ENCODE assay signal across 11 cellular contexts in the genomic region with DNA sequence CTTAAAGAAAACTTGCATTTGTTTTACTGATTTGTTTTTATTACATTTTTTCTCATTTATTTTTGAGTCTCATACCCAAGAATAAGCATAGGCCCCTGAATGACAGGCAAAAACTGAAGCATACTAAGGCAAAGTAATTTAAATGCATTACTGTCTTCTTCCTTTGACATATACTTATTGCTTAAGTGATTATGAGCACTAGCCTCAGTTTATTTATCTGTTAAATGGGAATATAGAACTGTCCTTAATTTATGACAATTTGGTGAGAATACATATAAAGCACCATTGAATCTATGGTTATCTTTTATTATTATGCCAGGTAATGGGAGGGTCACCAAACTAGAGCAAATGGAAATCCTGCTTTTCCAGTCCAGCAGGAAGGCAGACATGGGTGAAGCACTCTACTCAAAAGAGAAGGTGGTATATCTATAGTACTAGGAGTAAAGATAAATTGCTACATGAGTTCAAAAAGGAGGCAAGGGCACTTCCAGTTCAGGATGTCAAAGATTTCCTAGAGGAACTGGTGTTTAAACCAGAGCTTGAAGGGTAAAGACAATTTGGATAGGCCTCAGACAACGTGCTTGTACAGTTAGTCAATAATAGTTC.
"Had no signal": no experiment of that assay in that cellular context is flagged by ENCODE, and none has a peak within 500 bp of the region (broad histone marks: within the 10 kb centered on the region; RNA-seq: fewer than 3 reads in every experiment).

No MANE protein-coding gene starts in this region.

- H3K9me3 ChIP-seq: right atrium auricular region had no signal

- H3K36me3 Mint-ChIP-seq: activated CD8-positive, alpha-beta memory T cell treated with anti-CD3 and anti-CD28 coated beads, Interleukin-2, amount 10 ng/mL, durations not matched to agents 7 days and 5 days had no signal

- H3K27ac ChIP-seq: parathyroid adenoma, right atrium auricular region had no signal

- H3K4me1 ChIP-seq: right atrium auricular region had no signal

- DNase-seq: activated CD8-positive, alpha-beta memory T cell treated with anti-CD3 and anti-CD28 coated beads, Interleukin-2, amount 10 ng/mL, durations not matched to agents 7 days and 5 days; activated effector memory CD4-positive, alpha-beta T cell treated with anti-CD3 and anti-CD28 coated beads, Interleukin-2, amount 50 U/mL, for 16 hours; activated T-cell treated with anti-CD3 and anti-CD28 coated beads, Interleukin-2, amount 50 U/mL, for 4 hours; foreskin melanocyte; head of caudate nucleus; small intestine; T-helper 17 cell had no signal

- ATAC-seq: activated CD4-positive, CD25-positive, alpha-beta regulatory T cell treated with anti-CD3 and anti-CD28 coated beads, Interleukin-2, amount 50 U/mL, for 24 hours; activated CD8-positive, alpha-beta memory T cell treated with anti-CD3 and anti-CD28 coated beads, Interleukin-2, amount 10 ng/mL, durations not matched to agents 7 days and 5 days; activated T-cell treated with anti-CD3 and anti-CD28 coated beads, Interleukin-2, amount 50 U/mL, for 4 hours; left lobe of liver; T-helper 17 cell had no signal

- H3K27me3 ChIP-seq: right atrium auricular region had no signal

- H3K9me3 Mint-ChIP-seq: activated T-cell treated with anti-CD3 and anti-CD28 coated beads, Interleukin-2, amount 50 U/mL, for 4 hours had no signal

- H3K36me3 ChIP-seq: right atrium auricular region had no signal

- H3K4me3 Mint-ChIP-seq: activated CD8-positive, alpha-beta memory T cell treated with anti-CD3 and anti-CD28 coated beads, Interleukin-2, amount 10 ng/mL, durations not matched to agents 7 days and 5 days; activated T-cell treated with anti-CD3 and anti-CD28 coated beads, Interleukin-2, amount 50 U/mL, for 4 hours; T-helper 17 cell had no signal

- H3K27me3 Mint-ChIP-seq: activated CD8-positive, alpha-beta memory T cell treated with anti-CD3 and anti-CD28 coated beads, Interleukin-2, amount 10 ng/mL, durations not matched to agents 7 days and 5 days; T-helper 17 cell had no signal

- H3K27ac Mint-ChIP-seq: activated CD8-positive, alpha-beta memory T cell treated with anti-CD3 and anti-CD28 coated beads, Interleukin-2, amount 10 ng/mL, durations not matched to agents 7 days and 5 days had no signal

- H3K4me3 ChIP-seq: right atrium auricular region had no signal
